ENCODE assay signal across 16 cellular contexts in the genomic region with DNA sequence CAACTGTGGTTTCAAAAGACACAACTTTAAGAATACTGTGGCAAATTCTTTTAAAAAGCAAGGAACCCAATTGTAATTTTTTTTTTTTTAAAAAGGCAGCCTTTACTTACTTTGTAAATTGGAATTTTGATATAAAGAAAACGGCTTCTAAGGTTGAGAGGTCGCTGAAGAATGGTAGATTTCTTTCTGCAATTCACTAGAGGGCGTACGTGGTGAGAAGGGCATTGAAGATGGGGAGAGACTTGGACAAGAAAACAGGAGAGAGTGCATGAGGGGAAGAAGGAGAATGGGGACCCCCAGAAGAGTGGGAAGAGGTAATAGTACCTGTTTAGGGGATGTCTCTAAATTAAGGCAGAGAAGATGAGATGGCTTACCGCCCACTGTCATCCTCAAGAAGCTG. TPM values are rescaled to one million over a fixed set of nuclear protein-coding genes. Genes with fewer than 3 reads are reported as not detected.
"Had no signal": no experiment of that assay in that cellular context is flagged by ENCODE, and none has a peak within 500 bp of the region (broad histone marks: within the 10 kb centered on the region; RNA-seq: fewer than 3 reads in every experiment).

No MANE protein-coding gene starts in this region.

- FAIRE-seq: bronchial epithelial cell, endothelial cell of umbilical vein, frontal cortex, kidney, pancreas had no signal

- H3K9me3 ChIP-seq: ascending aorta, pancreas, testis had no signal

- H3K27ac ChIP-seq: ascending aorta, heart left ventricle, pancreas, testis had no signal

- H3K4me3 ChIP-seq: ascending aorta, heart left ventricle, pancreas, testis had no signal

- DNase-seq: activated CD4-positive, alpha-beta T cell treated with anti-CD3 and anti-CD28 coated beads for 48 hours; activated CD8-positive, alpha-beta memory T cell treated with anti-CD3 and anti-CD28 coated beads, Interleukin-2, amount 50 U/mL, for 48 hours; activated CD8-positive, alpha-beta T cell treated with anti-CD3 and anti-CD28 coated beads, Interleukin-2, amount 10 ng/mL, durations not matched to agents 7 days and 5 days; activated naive CD4-positive, alpha-beta T cell; activated naive CD8-positive, alpha-beta T cell treated with anti-CD3 and anti-CD28 coated beads, Interleukin-2, amount 50 U/mL, for 24 hours; heart left ventricle; kidney; left ventricle myocardium superior; pancreas; stimulated activated CD4-positive, alpha-beta T cell treated with anti-CD3 and anti-CD28 coated beads, Interleukin-4, amount 100 ng/mL, for 1 hour; testis had no signal

- H3K4me1 ChIP-seq: ascending aorta, heart left ventricle, pancreas, testis had no signal

- H3K27me3 ChIP-seq: ascending aorta, pancreas, testis had no signal

- H3K36me3 ChIP-seq: ascending aorta, heart left ventricle, pancreas had no signal

RNA-seq across cellular contexts. Expression of gene PABPC3, which starts 33.5 kb away (rescaled TPM):
- total RNA-seq: ascending aorta, myocyte had no signal
